ENCODE assay signal across 23 cellular contexts in genomic region chr7:133372337-133372736, GRCh38.
"Had no signal": no experiment of that assay in that cellular context is flagged by ENCODE, and none has a peak within 500 bp of the region (broad histone marks: within the 10 kb centered on the region; RNA-seq: fewer than 3 reads in every experiment).

No MANE protein-coding gene starts in this region.

- ATAC-seq: esophagus mucosa; heart right ventricle; left cardiac atrium; left ventricle myocardium superior; right lobe of liver; stimulated activated effector memory CD8-positive, alpha-beta T cell treated with anti-CD3 and anti-CD28 coated beads, Interleukin-12 subunit alpha, Interleukin-12 subunit beta, amount 100 ng/mL, for 72 hours; stimulated activated naive CD8-positive, alpha-beta T cell treated with anti-CD3 and anti-CD28 coated beads, Interleukin-15, Interleukin-2, amounts not matched to agents 100 U/mL and 50 U/mL, for 24 hours had no signal

- H3K4me3 ChIP-seq: heart right ventricle, lung, pancreas, prostate gland, right lobe of liver, suprapubic skin, thyroid gland, upper lobe of left lung, uterus had no signal

- DNase-seq: effector memory CD4-positive, alpha-beta T cell; heart right ventricle; hypothalamus; kidney; left cardiac atrium; left ventricle myocardium superior; mesenchymal stem cell; naive B cell; occipital lobe; pancreas; retina; right lobe of liver; stimulated activated CD4-positive, alpha-beta T cell treated with anti-CD3 and anti-CD28 coated beads, Interleukin-4, amount 100 ng/mL, for 1 hour; stimulated activated CD8-positive, alpha-beta memory T cell treated with anti-CD3 and anti-CD28 coated beads, Interleukin-4, amount 100 ng/mL, for 48 hours; stimulated activated naive CD8-positive, alpha-beta T cell treated with anti-CD3 and anti-CD28 coated beads, Interleukin-15, Interleukin-2, amounts not matched to agents 100 U/mL and 50 U/mL, for 24 hours; thyroid gland; upper lobe of left lung; uterus had no signal

- H3K9me3 ChIP-seq: heart right ventricle, pancreas, prostate gland, right lobe of liver, suprapubic skin, thyroid gland, upper lobe of left lung, uterus had no signal

- H3K27ac ChIP-seq: heart right ventricle, pancreas, prostate gland, right lobe of liver, suprapubic skin, thyroid gland, upper lobe of left lung, uterus had no signal

- H3K4me1 ChIP-seq: prostate gland, right lobe of liver, suprapubic skin, uterus had no signal

- H3K27me3 ChIP-seq: heart right ventricle, pancreas, right lobe of liver, suprapubic skin, thyroid gland, upper lobe of left lung, uterus had no signal

- H3K36me3 ChIP-seq: pancreas, prostate gland, right lobe of liver, upper lobe of left lung, uterus had no signal
